Comparison of ENCODE assay signal across 1 cellular context in the genomic region with DNA sequence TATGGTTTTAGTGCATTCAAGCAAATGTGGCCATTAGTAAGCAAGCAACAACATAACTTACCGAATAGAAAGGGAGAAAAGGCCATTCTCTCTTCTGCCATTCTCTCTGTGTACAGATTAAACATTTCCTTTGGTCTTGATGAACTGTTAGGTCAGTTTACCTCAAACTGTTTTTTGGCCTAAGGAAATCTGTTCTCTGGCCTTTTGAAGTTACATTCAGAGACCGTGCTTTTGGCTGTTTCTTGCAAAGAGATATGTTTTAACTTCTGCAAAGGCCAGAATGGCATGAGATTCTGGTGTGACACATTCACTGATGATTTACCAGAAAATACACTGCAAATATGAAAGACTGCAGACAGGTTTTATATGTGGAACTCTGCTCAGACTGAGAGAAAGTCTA.
TF ChIP-seq lines count a peak whose summit lies in the region.

No MANE protein-coding gene starts in this region.

TF ChIP-seq in endothelial cell of umbilical vein, 7 proteins besides CTCF, POLR2A, EP300 and RAD21:
- TF ChIP-seq MYC (IDR thresholded peaks at IDR 0.05; ENCODE audit: low read depth, low read length) (no peak), POLR2AphosphoS5 (IDR thresholded peaks at IDR 0.05; ENCODE audit: insufficient read depth, low read depth, low read length) (no peak), FOS (IDR thresholded peaks at IDR 0.05; ENCODE audit: borderline replicate concordance, insufficient read depth, low read length) (no peak), GATA2 (IDR thresholded peaks at IDR 0.05; ENCODE audit: insufficient read depth, insufficient read length, low read depth, low read length) (no peak), JUN (IDR thresholded peaks at IDR 0.05; ENCODE audit: borderline replicate concordance, insufficient read depth, insufficient read length, low read depth) (no peak), EZH2 (IDR thresholded peaks at IDR 0.05; ENCODE audit: borderline replicate concordance, low read depth, low read length, severe bottlenecking) (no peak)
- TF ChIP-seq, protein P1, sequence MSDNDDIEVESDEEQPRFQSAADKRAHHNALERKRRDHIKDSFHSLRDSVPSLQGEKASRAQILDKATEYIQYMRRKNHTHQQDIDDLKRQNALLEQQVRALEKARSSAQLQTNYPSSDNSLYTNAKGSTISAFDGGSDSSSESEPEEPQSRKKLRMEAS (IDR thresholded peaks at IDR 0.05; ENCODE audit: insufficient read depth, insufficient read length) = no peak
TF ChIP-seq in endothelial cell of umbilical vein: peak in this region for 0.
